Comparison of ENCODE assay signal across 20 cellular contexts in the genomic region with DNA sequence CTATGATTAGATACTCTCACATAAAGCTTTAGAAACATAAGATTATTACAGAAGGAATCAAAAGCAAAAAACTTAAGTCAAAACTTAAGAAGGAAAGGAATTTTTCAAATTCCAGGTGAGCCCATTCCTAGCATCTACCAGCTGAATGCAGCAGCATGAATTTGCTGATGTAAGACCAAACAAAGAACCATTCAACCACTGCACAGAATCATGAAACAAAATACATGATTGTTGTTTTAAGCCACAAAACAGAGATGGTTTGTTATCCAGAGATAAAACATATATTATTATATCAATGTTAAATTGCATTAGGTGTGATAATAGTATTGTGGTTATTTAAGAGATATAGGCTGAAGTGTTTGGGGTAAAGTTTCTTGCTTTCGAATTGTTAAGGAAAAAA. TPM values are rescaled to one million over a fixed set of nuclear protein-coding genes. Genes with fewer than 3 reads are reported as not detected.
DNase-seq lines count a peak whose midpoint lies in the region; ATAC-seq, FAIRE-seq and TF ChIP-seq lines count a peak whose summit lies in the region.
"Had no signal": no experiment of that assay in that cellular context is flagged by ENCODE, and none has a peak within 500 bp of the region (broad histone marks: within the 10 kb centered on the region; RNA-seq: fewer than 3 reads in every experiment).

No MANE protein-coding gene starts in this region.

- H3K9me3 ChIP-seq in left ventricle myocardium inferior (replicated peaks) = no peaks in the 10 kb centered on the region
- H3K9me3 ChIP-seq: BLaER1 treated with 17β-estradiol and CSF1 and Interleukin-3, amounts not matched to agents 10 nM and 100 nM; Caco-2 had no signal

- no peak for ATAC-seq in HG02852 (IDR thresholded peaks at IDR 0.05; ENCODE audit: unreplicated experiment)
- ATAC-seq: HCT116 had no signal

- TF ChIP-seq CTCF in left ventricle myocardium inferior (IDR thresholded peaks at IDR 0.05; ENCODE audit: borderline replicate concordance) = no peak

- no peaks in the 10 kb centered on the region for H3K4me1 ChIP-seq in left ventricle myocardium inferior
- H3K4me1 ChIP-seq: BLaER1 treated with 17β-estradiol and CSF1 and Interleukin-3, amounts not matched to agents 10 nM and 100 nM had no signal

- intact Hi-C loops in left ventricle myocardium inferior (cut with micrococcal nuclease) = no loop called here

- peak; percentile 27 for DNase-seq in Ammon's horn (ENCODE audit: low spot score)
- DNase-seq in frontal cortex (ENCODE audit: low spot score in 2 of 2) = no peak
- peak; percentile 14 for DNase-seq in putamen (ENCODE audit: low spot score)
- DNase-seq in activated T-cell treated with anti-CD3 and anti-CD28 coated beads for 4 hours = no peak
- DNase-seq in A172 (ENCODE audit: low spot score) = no peak
- no peak for DNase-seq in left ventricle myocardium inferior
- DNase-seq: Caco-2; CD8-positive, alpha-beta memory T cell; GOT3; H7; HFFc6 had no signal

- H3K36me3 ChIP-seq in left ventricle myocardium inferior = peaks cover 22% of the 10 kb centered on the region

- no peaks in the 10 kb centered on the region for H3K27me3 ChIP-seq in left ventricle myocardium inferior (ENCODE audit: low read depth)
- H3K27me3 ChIP-seq: BLaER1 treated with 17β-estradiol and CSF1 and Interleukin-3, amounts not matched to agents 10 nM and 100 nM had no signal

- no peak overlapping the region for H3K4me3 ChIP-seq in left ventricle myocardium inferior
- H3K4me3 ChIP-seq: BLaER1 treated with 17β-estradiol and CSF1 and Interleukin-3, amounts not matched to agents 10 nM and 100 nM had no signal

- peak; percentile 93 for FAIRE-seq in frontal cortex (lab: Jason Lieb, UNC)
- FAIRE-seq: G401.6, GM12892, GM18507 had no signal

- H3K27ac ChIP-seq in angular gyrus (ENCODE audit: low read depth, low read length) (peak overlapping the region; percentile 72), left ventricle myocardium inferior (replicated peaks) (no peak overlapping the region)
- H3K27ac ChIP-seq: 22Rv1; BLaER1 treated with 17β-estradiol and CSF1 and Interleukin-3, amounts not matched to agents 10 nM and 100 nM; HL-60 had no signal

RNA-seq across cellular contexts. Expression of gene PIGN, which starts 29.0 kb away (rescaled TPM):
- total RNA-seq in frontal cortex = 50.1 TPM
- 15.8 and 24.1 TPM in 2 replicates for total RNA-seq in A172 (2014; rRNA removed; shearing (Covaris generic))
- 19.7 TPM for total RNA-seq in left ventricle myocardium inferior

RNA-seq across cellular contexts. Expression of gene RELCH, which starts 29.2 kb away (rescaled TPM):
- total RNA-seq in frontal cortex (76.2 TPM), left ventricle myocardium inferior (15.5 TPM)
- 10.6 and 13.0 TPM in 2 replicates for total RNA-seq in A172 (2014; rRNA removed; shearing (Covaris generic))

Comparison
In these comparisons a context has a peak if more than half of its experiments do, and no peak if none do; other contexts are left out.
1. DNase-seq: peak in Ammon's horn (single experiment) and putamen (single experiment); none in frontal cortex (0 of 2), activated T-cell treated with anti-CD3 and anti-CD28 coated beads for 4 hours (single experiment), A172 (single experiment) and left ventricle myocardium inferior (single experiment).